In the genomic region with DNA sequence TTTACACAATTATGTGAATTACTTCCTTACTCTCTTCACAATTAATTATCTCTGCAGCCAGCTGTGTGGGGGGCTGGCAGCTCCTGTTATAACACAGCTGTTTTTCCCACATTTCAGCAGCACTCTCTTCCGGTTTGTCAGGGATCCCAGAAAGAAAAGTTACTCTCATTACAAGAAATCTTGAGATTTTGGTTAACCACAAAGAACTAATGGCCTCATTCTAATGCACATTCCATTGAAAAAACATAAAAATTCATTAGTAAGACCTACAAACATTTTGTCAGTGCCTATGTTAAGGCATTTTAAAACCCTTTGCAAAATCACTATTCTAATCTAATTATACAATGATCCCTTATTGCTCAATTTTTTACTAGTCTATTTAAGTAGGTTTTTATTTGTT, we compare ENCODE assay signal across 18 cellular contexts.
DNase-seq lines count a peak whose midpoint lies in the region; ATAC-seq, FAIRE-seq and TF ChIP-seq lines count a peak whose summit lies in the region.
"Had no signal": no experiment of that assay in that cellular context is flagged by ENCODE, and none has a peak within 500 bp of the region (broad histone marks: within the 10 kb centered on the region; RNA-seq: fewer than 3 reads in every experiment).

No MANE protein-coding gene starts in this region.

- H3K27me3 ChIP-seq in AG04450 (ENCODE audit: control insufficient read depth, insufficient read depth, low read length) (no peaks in the 10 kb centered on the region), astrocyte (ENCODE audit: insufficient read depth, low read length) (no peaks in the 10 kb centered on the region), vagina (no peaks in the 10 kb centered on the region)
- H3K27me3 ChIP-seq: Peyer's patch, thyroid gland had no signal

- H3K79me2 ChIP-seq in astrocyte (ENCODE audit: insufficient read depth, low read length) = no peaks in the 10 kb centered on the region

- no peak overlapping the region; the same call in 1 of the 2 replicates for H3K27ac Mint-ChIP-seq in HFFc6
- peak overlapping the region; percentile 93 for H3K27ac Mint-ChIP-seq in astrocyte (ENCODE audit: unreplicated experiment)
- H3K27ac Mint-ChIP-seq: activated CD8-positive, alpha-beta T cell treated with anti-CD3 and anti-CD28 coated beads for 36 hours; B cell; T-helper 2 cell treated with Interferon-gamma antibody and Interleukin-4, amounts not matched to agents 5 μg/mL and 100 μg/mL, for 36 hours had no signal

- CTCF ChIA-PET in AG04450 (lab: Charles Lee) = interaction anchor here (1.0 to 1.3 kb wide), 2 partner anchors 15 to 19 kb away, joined by 3 read pairs; no protein-coding TSS in a partner anchor
- CTCF ChIA-PET in GM10248 (lab: Yijun Ruan, JAX) = interaction anchor here (0.8 to 1.5 kb wide), 2 partner anchors 15 to 19 kb away, joined by 3 to 4 read pairs; no protein-coding TSS in a partner anchor

- H2AFZ ChIP-seq in astrocyte (ENCODE audit: low read depth, low read length) = no peak overlapping the region

- H3K4me3 Mint-ChIP-seq in HFFc6 = no peak overlapping the region; the same call in 1 of the 2 replicates
- H3K4me3 Mint-ChIP-seq in astrocyte (ENCODE audit: unreplicated experiment) = no peak overlapping the region
- H3K4me3 Mint-ChIP-seq: activated CD8-positive, alpha-beta T cell treated with anti-CD3 and anti-CD28 coated beads for 36 hours; B cell; central memory CD8-positive, alpha-beta T cell; T-helper 2 cell treated with Interferon-gamma antibody and Interleukin-4, amounts not matched to agents 5 μg/mL and 100 μg/mL, for 36 hours had no signal

- TF ChIP-seq CTCF in AG04450 (IDR thresholded peaks at IDR 0.05; ENCODE audit: low read depth, low read length) (no peak), HFFc6 (IDR thresholded peaks at IDR 0.05) (no peak), astrocyte (IDR thresholded peaks at IDR 0.05; ENCODE audit: insufficient read depth, low read depth, low read length) (no peak), GM10248 (IDR thresholded peaks at IDR 0.05; ENCODE audit: control extremely low read depth, extremely low read depth, low read depth, missing control alignments) (no peak), vagina (IDR thresholded peaks at IDR 0.05) (no peak)

- H3K27ac ChIP-seq in AG04450 (ENCODE audit: low read depth, low read length) (no peak overlapping the region), astrocyte (ENCODE audit: low read depth, low read length) (peak overlapping the region; percentile 13), vagina (no peak overlapping the region)
- H3K27ac ChIP-seq: Peyer's patch, thyroid gland had no signal

- ATAC-seq in esophagus mucosa = no peak
- ATAC-seq: activated CD8-positive, alpha-beta T cell treated with anti-CD3 and anti-CD28 coated beads for 36 hours had no signal

- H3K4me1 ChIP-seq in astrocyte (ENCODE audit: insufficient read depth, low read length) (peaks cover 15% of the 10 kb centered on the region), vagina (peaks cover 12% of the 10 kb centered on the region)
- H3K4me1 ChIP-seq: thyroid gland had no signal

- DNase-seq in AG04450 (ENCODE audit: low read depth, low spot score) = peak; percentile 36
- DNase-seq in HFFc6 = peak; percentile 83
- peak; percentile 94 for DNase-seq in astrocyte (ENCODE audit: low read depth)
- DNase-seq in left kidney (ENCODE audit: low read depth, low spot score) = peak; percentile 75
- no peak for DNase-seq in GM10248 (ENCODE audit: extremely low spot score)
- DNase-seq in vagina (ENCODE audit: extremely low spot score in 2 of 2) = no peak
- DNase-seq in SW480 (ENCODE audit: low spot score) = no peak
- DNase-seq: activated CD8-positive, alpha-beta T cell treated with anti-CD3 and anti-CD28 coated beads for 36 hours; activated effector memory CD4-positive, alpha-beta T cell treated with Interleukin-2 at 50 U/mL for 16 hours; NCI-H146; NCI-H510A; occipital lobe; Peyer's patch; thyroid gland had no signal

- H3K9me3 ChIP-seq in AG04450 (ENCODE audit: control insufficient read depth, insufficient read depth, low read length) (no peaks in the 10 kb centered on the region), astrocyte (ENCODE audit: insufficient read depth, low read depth, low read length) (no peaks in the 10 kb centered on the region), vagina (no peaks in the 10 kb centered on the region)
- H3K9me3 ChIP-seq: Peyer's patch, thyroid gland had no signal

- H3K36me3 ChIP-seq in astrocyte (ENCODE audit: insufficient read depth, low read length) = no peaks in the 10 kb centered on the region
- no peaks in the 10 kb centered on the region for H3K36me3 ChIP-seq in vagina
- H3K36me3 ChIP-seq: Peyer's patch, thyroid gland had no signal

- peaks cover 22% of the 10 kb centered on the region for H3K27me3 Mint-ChIP-seq in HFFc6 (ENCODE audit: insufficient read depth)
- no peaks in the 10 kb centered on the region for H3K27me3 Mint-ChIP-seq in astrocyte (ENCODE audit: low read depth, unreplicated experiment)
- H3K27me3 Mint-ChIP-seq: central memory CD8-positive, alpha-beta T cell had no signal

- FAIRE-seq in astrocyte (lab: Jason Lieb, UNC) = no peak

- no peak for TF ChIP-seq POLR2A in vagina (IDR thresholded peaks at IDR 0.05)

- H4K20me1 ChIP-seq in astrocyte (ENCODE audit: insufficient read depth, low read length) = no peaks in the 10 kb centered on the region

- no peak overlapping the region for H3K9ac ChIP-seq in astrocyte (ENCODE audit: low read length)

- no peaks in the 10 kb centered on the region for H3K36me3 Mint-ChIP-seq in HFFc6 (ENCODE audit: low read depth)
- no peaks in the 10 kb centered on the region for H3K36me3 Mint-ChIP-seq in astrocyte (ENCODE audit: low read depth, unreplicated experiment)

- POLR2A ChIA-PET in AG04450 (lab: Yijun Ruan, JAX) (no interaction called here), GM10248 (lab: Yijun Ruan, JAX) (no interaction called here)

- H3K4me1 Mint-ChIP-seq in HFFc6 (ENCODE audit: low read depth) = peaks cover 40% of the 10 kb centered on the region
- H3K4me1 Mint-ChIP-seq in astrocyte (ENCODE audit: low read depth, unreplicated experiment) = peaks cover 59% of the 10 kb centered on the region
- H3K4me1 Mint-ChIP-seq: B cell; central memory CD8-positive, alpha-beta T cell had no signal

- peak overlapping the region; percentile 12 for H3K4me2 ChIP-seq in astrocyte (ENCODE audit: low read length)

- H3K9me3 Mint-ChIP-seq in HFFc6 (no peaks in the 10 kb centered on the region), astrocyte (ENCODE audit: unreplicated experiment) (no peaks in the 10 kb centered on the region)
- H3K9me3 Mint-ChIP-seq: activated CD8-positive, alpha-beta T cell treated with anti-CD3 and anti-CD28 coated beads for 36 hours; T-helper 2 cell treated with Interferon-gamma antibody and Interleukin-4, amounts not matched to agents 5 μg/mL and 100 μg/mL, for 36 hours had no signal

- H3K4me3 ChIP-seq in AG04450 (ENCODE audit: low read depth, low read length) = no peak overlapping the region
- no peak overlapping the region for H3K4me3 ChIP-seq in astrocyte (ENCODE audit: insufficient read depth, low read depth, low read length)
- no peak overlapping the region for H3K4me3 ChIP-seq in vagina
- H3K4me3 ChIP-seq: Peyer's patch, thyroid gland had no signal

- intact Hi-C loops in vagina (cut with DNase I) = no loop called here

Comparison
In these comparisons a context has a peak if more than half of its experiments do, and no peak if none do; other contexts are left out.
1. DNase-seq: peak in AG04450 (single experiment), HFFc6 (single experiment), astrocyte (single experiment) and left kidney (single experiment); none in GM10248 (single experiment), vagina (0 of 2) and SW480 (single experiment).